Comparison of ENCODE assay signal across 19 cellular contexts in genomic region chr15:77096131-77096530, GRCh38.
"Had no signal": no experiment of that assay in that cellular context is flagged by ENCODE, and none has a peak within 500 bp of the region (broad histone marks: within the 10 kb centered on the region; RNA-seq: fewer than 3 reads in every experiment).

No MANE protein-coding gene starts in this region.

- H3K27me3 ChIP-seq: adrenal gland, breast epithelium had no signal

- ATAC-seq: activated CD4-positive, CD25-positive, alpha-beta regulatory T cell treated with anti-CD3 and anti-CD28 coated beads, Interleukin-2, amount 50 U/mL, for 24 hours; activated T-cell treated with anti-CD3 and anti-CD28 coated beads, Interleukin-2, amount 50 U/mL, for 72 hours; PC-3 had no signal

- DNase-seq: activated CD4-positive, alpha-beta T cell treated with anti-CD3 and anti-CD28 coated beads for 4 hours; activated gamma-delta T cell treated with Interleukin-2 at 50 U/mL for 16 hours; activated naive CD4-positive, alpha-beta T cell treated with anti-CD3 and anti-CD28 coated beads, Interleukin-2, amount 10 ng/mL, durations not matched to agents 7 days and 5 days; activated naive CD8-positive, alpha-beta T cell treated with anti-CD3 and anti-CD28 coated beads for 36 hours; activated T-cell treated with anti-CD3 and anti-CD28 coated beads, Interleukin-2, amount 50 U/mL, for 72 hours; aorta; caudate nucleus; Kasumi-1; KBM-7; NCI-H146; NCI-H1930; NCI-H345; NCI-H510A; NCI-H526 treated with DMSO at 0.1 percent for 48 hours; PC-3; SHP77 treated with DMSO at 0.1 percent for 48 hours had no signal

- H3K36me3 ChIP-seq: adrenal gland, breast epithelium had no signal

- H3K27ac ChIP-seq: adrenal gland, breast epithelium had no signal

- H3K4me1 ChIP-seq: adrenal gland, breast epithelium had no signal

- H3K4me3 ChIP-seq: adrenal gland, breast epithelium had no signal

- H3K9me3 ChIP-seq: adrenal gland, breast epithelium had no signal
